8 cellular contexts compared by ENCODE assay signal in the genomic region with DNA sequence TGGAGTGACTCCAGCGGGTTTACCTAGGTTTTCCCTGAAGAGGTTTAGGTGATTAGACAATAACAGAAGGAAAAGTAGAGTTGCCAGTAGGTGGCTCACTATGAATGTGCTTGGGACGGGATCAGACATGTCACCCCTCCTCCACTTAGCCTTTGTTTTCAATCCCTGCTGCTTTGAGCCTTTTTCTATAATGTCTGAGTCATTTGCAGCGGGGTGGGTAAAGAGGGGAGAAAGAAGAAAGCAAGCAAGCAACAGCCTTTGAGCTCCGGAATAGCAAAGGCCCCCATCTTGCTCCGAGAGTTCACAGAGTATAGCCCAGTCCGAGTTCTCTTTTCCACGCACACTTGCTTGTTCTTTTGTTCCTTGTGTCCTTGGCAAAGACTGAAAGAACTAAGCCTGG.
DNase-seq lines count a peak whose midpoint lies in the region; ATAC-seq, FAIRE-seq and TF ChIP-seq lines count a peak whose summit lies in the region.

No MANE protein-coding gene starts in this region.

- no peaks in the 10 kb centered on the region for H3K36me3 ChIP-seq in kidney (ENCODE audit: control insufficient read depth in 1 of 2, insufficient read depth in 2 of 2, low read length in 2 of 2)

- H3K9ac ChIP-seq in kidney (ENCODE audit: low read length in 2 of 2), result peak overlapping the region in 1 of 2 donors; percentile 22

- H3K4me3 Mint-ChIP-seq in activated T-cell treated with anti-CD3 and anti-CD28 coated beads, Interleukin-2, amount 50 U/mL, for 4 hours, result no peak overlapping the region

- H3K27me3 Mint-ChIP-seq in activated T-cell treated with anti-CD3 and anti-CD28 coated beads, Interleukin-2, amount 50 U/mL, for 4 hours (ENCODE audit: low read depth), result no peaks in the 10 kb centered on the region

- FAIRE-seq in kidney (lab: Jason Lieb, UNC), result peak; percentile 50

- H3K4me1 Mint-ChIP-seq in activated T-cell treated with anti-CD3 and anti-CD28 coated beads, Interleukin-2, amount 50 U/mL, for 4 hours (ENCODE audit: low read depth), result no peaks in the 10 kb centered on the region

- H3K9me3 Mint-ChIP-seq in activated T-cell treated with anti-CD3 and anti-CD28 coated beads, Interleukin-2, amount 50 U/mL, for 4 hours, result no peaks in the 10 kb centered on the region

- DNase-seq in H4 (ENCODE audit: low spot score) (peak; percentile 58), NCI-H510A treated with DMSO at 0.1 percent for 48 hours (lab: John Stamatoyannopoulos, UW) (peak; percentile 56), cerebellar cortex (ENCODE audit: low spot score) (peak; percentile 71), kidney (no peak), UCSD-AML1 (lab: John Stamatoyannopoulos, UW; ENCODE audit: unreplicated experiment) (no peak), 8988T (no peak)
- no peak for DNase-seq in activated T-cell treated with anti-CD3 and anti-CD28 coated beads, Interleukin-2, amount 50 U/mL, for 4 hours

- no peak overlapping the region for H3K27ac ChIP-seq in kidney (ENCODE audit: low read depth in 2 of 2, low read length in 2 of 2)
- H3K27ac ChIP-seq in temporal lobe (ENCODE audit: low read depth, low read length), result peak overlapping the region; percentile 95

- ATAC-seq in activated T-cell treated with anti-CD3 and anti-CD28 coated beads, Interleukin-2, amount 50 U/mL, for 4 hours, result no peak

- intact Hi-C loops in kidney (cut with DNase I), result no loop called here

- no peaks in the 10 kb centered on the region for H3K9me3 ChIP-seq in kidney (ENCODE audit: control insufficient read depth in 1 of 2, low read length in 2 of 2)

- TF ChIP-seq CTCF in kidney (IDR thresholded peaks at IDR 0.05; ENCODE audit: borderline replicate concordance, extremely low read depth, insufficient read depth), result peak; percentile 37

- H3K36me3 Mint-ChIP-seq in activated T-cell treated with anti-CD3 and anti-CD28 coated beads, Interleukin-2, amount 50 U/mL, for 4 hours (ENCODE audit: insufficient read depth), result no peaks in the 10 kb centered on the region

- no peaks in the 10 kb centered on the region for H3K4me1 ChIP-seq in kidney (ENCODE audit: control insufficient read depth in 1 of 2, insufficient read depth in 1 of 2, low read depth in 1 of 2, low read length in 2 of 2)

- peak overlapping the region; percentile 62 to 65 for H3K4me3 ChIP-seq in kidney (ENCODE audit: low read length in 2 of 2)

Comparison
In these comparisons a context has a peak if more than half of its experiments do, and no peak if none do; other contexts are left out.
1. DNase-seq: peak in H4 (single experiment), NCI-H510A treated with DMSO at 0.1 percent for 48 hours (single experiment) and cerebellar cortex (single experiment); none in kidney (single experiment), UCSD-AML1 (single experiment), 8988T (single experiment) and activated T-cell treated with anti-CD3 and anti-CD28 coated beads, Interleukin-2, amount 50 U/mL, for 4 hours (single experiment).